8 cellular contexts compared by ENCODE assay signal in genomic region chr16:50665128-50665878, GRCh38. TPM values are rescaled to one million over a fixed set of nuclear protein-coding genes. Genes with fewer than 3 reads are reported as not detected.
A peak's percentile ranks its signal among the peaks of the same experiment; 100 is the strongest.
DNase-seq lines count a peak whose midpoint lies in the region; ATAC-seq and TF ChIP-seq lines count a peak whose summit lies in the region.

No MANE protein-coding gene starts in this region.

- POLR2A ChIA-PET in HEK293T (lab: Yijun Ruan, JAX), result no interaction called here

- DNase-seq in COR-L47 (lab: John Stamatoyannopoulos, UW), result peak; percentile 53
- peak; percentile 79 for DNase-seq in HEK293T (ENCODE audit: extremely low spot score)
- DNase-seq in NOMO-1 (lab: John Stamatoyannopoulos, UW; ENCODE audit: unreplicated experiment in 2 of 2), result peak; percentile 51 to 69
- DNase-seq in activated T-cell treated with anti-CD3 and anti-CD28 coated beads for 24 hours (ENCODE audit: low read depth), result peak; percentile 77
- DNase-seq in epithelial cell of esophagus (ENCODE audit: low read depth), result peak; percentile 62
- DNase-seq in stimulated activated CD8-positive, alpha-beta memory T cell treated with anti-CD3 and anti-CD28 coated beads, Interleukin-15, amount 100 ng/mL, for 24 hours (ENCODE audit: low read depth), result peak; percentile 83

- CTCF ChIA-PET in HEK293T (lab: Yijun Ruan, JAX), result interaction anchor here (0.6 to 2.3 kb wide), 16 partner anchors 8 to 455 kb away, joined by 3 to 10 read pairs (median 4); no protein-coding TSS in a partner anchor

- H3K4me3 ChIP-seq in epithelial cell of esophagus (ENCODE audit: low read length) (peak overlapping the region; percentile 45), mononuclear cell (ENCODE audit: low read length) (peak overlapping the region; percentile 36)

- H3K9me3 ChIP-seq in mononuclear cell (ENCODE audit: low read depth, low read length), result no peaks in the 10 kb centered on the region

- H3K27me3 ChIP-seq in mononuclear cell (ENCODE audit: insufficient read depth, low read length), result no peaks in the 10 kb centered on the region

- TF ChIP-seq CTCF in epithelial cell of esophagus (IDR thresholded peaks at IDR 0.05; ENCODE audit: insufficient read depth, low read depth, low read length, missing control alignments), result peak; percentile 88

- H3K4me1 ChIP-seq in mononuclear cell (ENCODE audit: insufficient read depth, low read length), result peaks cover 38% of the 10 kb centered on the region

- ATAC-seq in HG03571 (IDR thresholded peaks at IDR 0.05; ENCODE audit: unreplicated experiment), result no peak

TF ChIP-seq in HEK293T, 16 proteins besides CTCF, POLR2A, EP300 and RAD21:
- TF ChIP-seq FOXA1 (IDR thresholded peaks at IDR 0.05) (no peak), NFRKB (IDR thresholded peaks at IDR 0.05) (no peak), FOXM1 (IDR thresholded peaks at IDR 0.05; ENCODE audit: borderline replicate concordance) (no peak), SUZ12 (IDR thresholded peaks at IDR 0.05) (no peak), HDGF (IDR thresholded peaks at IDR 0.05; ENCODE audit: borderline replicate concordance) (no peak), ELF4 (IDR thresholded peaks at IDR 0.05) (no peak), BHLHE40 (IDR thresholded peaks at IDR 0.05; ENCODE audit: borderline replicate concordance) (no peak), ZNF384 (IDR thresholded peaks at IDR 0.05) (no peak), LEF1 (IDR thresholded peaks at IDR 0.05; ENCODE audit: borderline replicate concordance) (no peak), FOXK2 (IDR thresholded peaks at IDR 0.05) (no peak), TARDBP (IDR thresholded peaks at IDR 0.05) (no peak)

RNA-seq across cellular contexts. Expression of gene SNX20, which starts 15.8 kb away (rescaled TPM):
- total RNA-seq in mononuclear cell, result 24.3 TPM

RNA-seq across cellular contexts. Expression of gene NOD2, which starts 28.1 kb away (rescaled TPM):
- 21.6 TPM for total RNA-seq in mononuclear cell
